ENCODE assay signal across 1 cellular context in the genomic region with DNA sequence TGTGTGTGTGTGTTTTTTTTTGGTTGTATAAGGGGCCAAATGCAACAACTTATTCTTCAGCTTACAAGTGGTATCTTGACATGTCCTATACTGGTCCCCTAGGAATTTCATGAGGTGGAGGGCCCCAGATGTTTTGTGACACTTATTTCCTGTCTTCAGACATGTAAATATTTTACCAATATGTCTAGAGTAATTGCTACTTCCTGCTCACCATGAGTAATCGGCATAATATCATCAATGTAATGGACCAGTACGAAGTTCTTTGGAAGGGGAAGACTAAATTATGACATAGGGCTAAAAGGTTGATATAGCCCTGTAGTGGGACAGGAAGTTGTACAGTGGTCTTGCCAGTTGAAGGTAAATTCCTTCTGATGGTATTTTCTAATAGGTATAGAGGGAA.
TF ChIP-seq lines count a peak whose summit lies in the region.

No MANE protein-coding gene starts in this region.

TF ChIP-seq in A549, 52 proteins besides CTCF, POLR2A, EP300 and RAD21 (continued from another document):
- TF ChIP-seq, protein P1, sequence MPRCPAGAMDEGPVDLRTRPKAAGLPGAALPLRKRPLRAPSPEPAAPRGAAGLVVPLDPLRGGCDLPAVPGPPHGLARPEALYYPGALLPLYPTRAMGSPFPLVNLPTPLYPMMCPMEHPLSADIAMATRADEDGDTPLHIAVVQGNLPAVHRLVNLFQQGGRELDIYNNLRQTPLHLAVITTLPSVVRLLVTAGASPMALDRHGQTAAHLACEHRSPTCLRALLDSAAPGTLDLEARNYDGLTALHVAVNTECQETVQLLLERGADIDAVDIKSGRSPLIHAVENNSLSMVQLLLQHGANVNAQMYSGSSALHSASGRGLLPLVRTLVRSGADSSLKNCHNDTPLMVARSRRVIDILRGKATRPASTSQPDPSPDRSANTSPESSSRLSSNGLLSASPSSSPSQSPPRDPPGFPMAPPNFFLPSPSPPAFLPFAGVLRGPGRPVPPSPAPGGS (IDR thresholded peaks at IDR 0.05), result no peak
- TF ChIP-seq NPAS2 (CRISPR knock-in tag; IDR thresholded peaks at IDR 0.05; ENCODE audit: borderline replicate concordance) (no peak), MAFK (IDR thresholded peaks at IDR 0.05; ENCODE audit: partially characterized antibody) (no peak), ZNF302 (CRISPR knock-in tag; IDR thresholded peaks at IDR 0.05) (no peak), PHF8 (IDR thresholded peaks at IDR 0.05; ENCODE audit: borderline replicate concordance, low read depth) (no peak)
